ENCODE assay signal across 19 cellular contexts in the genomic region with DNA sequence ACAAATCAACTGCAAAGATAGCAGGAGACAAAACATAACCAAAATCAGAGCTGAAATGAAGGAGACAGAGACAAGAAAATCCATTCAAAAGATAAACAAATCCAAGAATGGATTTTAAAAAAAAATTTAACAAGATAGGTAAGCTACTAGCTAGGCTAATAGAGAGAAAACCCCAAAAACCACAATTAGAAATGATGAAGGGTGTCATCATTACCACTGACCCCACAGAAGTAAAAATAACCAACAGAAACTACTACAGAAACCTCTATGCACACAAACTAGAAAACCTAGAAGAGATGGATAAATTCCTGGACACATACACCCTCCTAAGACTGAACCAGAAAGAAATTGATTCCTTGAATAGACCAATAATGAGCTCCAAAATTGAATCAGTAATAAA.
DNase-seq lines count a peak whose midpoint lies in the region; ATAC-seq lines count a peak whose summit lies in the region.
"Had no signal": no experiment of that assay in that cellular context is flagged by ENCODE, and none has a peak within 500 bp of the region (broad histone marks: within the 10 kb centered on the region; RNA-seq: fewer than 3 reads in every experiment).

No MANE protein-coding gene starts in this region.

- H3K27me3 ChIP-seq in mesendoderm (ENCODE audit: insufficient read depth, low read length, poor library complexity), result no peaks in the 10 kb centered on the region

- no peak overlapping the region for H3K4me3 Mint-ChIP-seq in central memory CD8-positive, alpha-beta T cell
- H3K4me3 Mint-ChIP-seq: CD4-positive, alpha-beta T cell; IgD-negative memory B cell had no signal

- H4K5ac ChIP-seq in mesendoderm (ENCODE audit: low read length), result no peak overlapping the region

- no peak overlapping the region for H2AK5ac ChIP-seq in mesendoderm (ENCODE audit: low read length)

- ATAC-seq in GM21381 (IDR thresholded peaks at IDR 0.05; ENCODE audit: unreplicated experiment) (peak; percentile 27), HG02884 (IDR thresholded peaks at IDR 0.05; ENCODE audit: unreplicated experiment) (no peak)
- no peak for ATAC-seq in central memory CD8-positive, alpha-beta T cell (replicated peaks; ENCODE audit: extremely low read depth, poor library complexity, severe bottlenecking)
- ATAC-seq: HepG2 had no signal

- H3K36me3 Mint-ChIP-seq in central memory CD8-positive, alpha-beta T cell (ENCODE audit: insufficient read depth), result peaks cover 2% of the 10 kb centered on the region

- H3K4me2 ChIP-seq in mesendoderm (ENCODE audit: low read length), result no peak overlapping the region

- H3K79me2 ChIP-seq in mesendoderm (ENCODE audit: control insufficient read depth, insufficient read depth, low read length), result no peaks in the 10 kb centered on the region

- no peak overlapping the region for H4K8ac ChIP-seq in mesendoderm (ENCODE audit: low read depth, low read length)

- DNase-seq in M059J (ENCODE audit: low read depth), result peak; percentile 0
- DNase-seq in central memory CD8-positive, alpha-beta T cell (ENCODE audit: low spot score in 2 of 2), result no peak
- no peak for DNase-seq in mesendoderm
- no peak for DNase-seq in stimulated activated CD4-positive, alpha-beta T cell treated with anti-CD3 and anti-CD28 coated beads, Interleukin-4, amount 100 ng/mL, for 4 hours
- DNase-seq: AML-193; Caco-2; CD4-positive, alpha-beta T cell; DMS153; DMS79; GDM1; GM23248; Kasumi-1; KBM-7 had no signal

- no peak overlapping the region for H3K4ac ChIP-seq in mesendoderm (ENCODE audit: low read depth, low read length)

- H3K9me3 Mint-ChIP-seq in central memory CD8-positive, alpha-beta T cell, result peaks cover 8% of the 10 kb centered on the region

- H3K56ac ChIP-seq in mesendoderm (ENCODE audit: low read length), result no peak overlapping the region

- H3K9ac ChIP-seq in mesendoderm (ENCODE audit: low read length), result no peak overlapping the region
- H3K9ac ChIP-seq: GM23248 had no signal

- H3K79me1 ChIP-seq in mesendoderm (ENCODE audit: low read length), result no peaks in the 10 kb centered on the region

- no peak overlapping the region for H2BK5ac ChIP-seq in mesendoderm (ENCODE audit: low read length)

- peaks cover 59% of the 10 kb centered on the region for H3K4me1 Mint-ChIP-seq in central memory CD8-positive, alpha-beta T cell

- no peak overlapping the region for H3K27ac ChIP-seq in mesendoderm (ENCODE audit: low read depth, low read length)
- H3K27ac ChIP-seq: C4-2B, GM23248 had no signal

- no peaks in the 10 kb centered on the region for H3K27me3 Mint-ChIP-seq in central memory CD8-positive, alpha-beta T cell
- H3K27me3 Mint-ChIP-seq: CD4-positive, alpha-beta T cell; IgD-negative memory B cell had no signal

- no peak overlapping the region for H3K18ac ChIP-seq in mesendoderm (ENCODE audit: low read length)

- H3K4me3 ChIP-seq in mesendoderm (ENCODE audit: low read length), result no peak overlapping the region
- H3K4me3 ChIP-seq: GM23248, HAP-1 had no signal

- no peaks in the 10 kb centered on the region for H3K36me3 ChIP-seq in mesendoderm (ENCODE audit: control insufficient read depth, insufficient read depth, low read length)
- H3K36me3 ChIP-seq: HAP-1 had no signal

- no peaks in the 10 kb centered on the region for H3K4me1 ChIP-seq in mesendoderm (ENCODE audit: control insufficient read depth, low read depth, low read length)
- H3K4me1 ChIP-seq: Caco-2, HAP-1 had no signal

- H2BK120ac ChIP-seq in mesendoderm (ENCODE audit: low read depth, low read length), result no peak overlapping the region

- peak overlapping the region; percentile 12 for H3K27ac Mint-ChIP-seq in central memory CD8-positive, alpha-beta T cell (ENCODE audit: low read depth)
- H3K27ac Mint-ChIP-seq: CD4-positive, alpha-beta T cell; IgD-negative memory B cell had no signal

- no peak overlapping the region for H2BK15ac ChIP-seq in mesendoderm (replicated peaks; ENCODE audit: low read depth)

- H3K23ac ChIP-seq in mesendoderm (ENCODE audit: low read length), result no peak overlapping the region
